In the genomic region with DNA sequence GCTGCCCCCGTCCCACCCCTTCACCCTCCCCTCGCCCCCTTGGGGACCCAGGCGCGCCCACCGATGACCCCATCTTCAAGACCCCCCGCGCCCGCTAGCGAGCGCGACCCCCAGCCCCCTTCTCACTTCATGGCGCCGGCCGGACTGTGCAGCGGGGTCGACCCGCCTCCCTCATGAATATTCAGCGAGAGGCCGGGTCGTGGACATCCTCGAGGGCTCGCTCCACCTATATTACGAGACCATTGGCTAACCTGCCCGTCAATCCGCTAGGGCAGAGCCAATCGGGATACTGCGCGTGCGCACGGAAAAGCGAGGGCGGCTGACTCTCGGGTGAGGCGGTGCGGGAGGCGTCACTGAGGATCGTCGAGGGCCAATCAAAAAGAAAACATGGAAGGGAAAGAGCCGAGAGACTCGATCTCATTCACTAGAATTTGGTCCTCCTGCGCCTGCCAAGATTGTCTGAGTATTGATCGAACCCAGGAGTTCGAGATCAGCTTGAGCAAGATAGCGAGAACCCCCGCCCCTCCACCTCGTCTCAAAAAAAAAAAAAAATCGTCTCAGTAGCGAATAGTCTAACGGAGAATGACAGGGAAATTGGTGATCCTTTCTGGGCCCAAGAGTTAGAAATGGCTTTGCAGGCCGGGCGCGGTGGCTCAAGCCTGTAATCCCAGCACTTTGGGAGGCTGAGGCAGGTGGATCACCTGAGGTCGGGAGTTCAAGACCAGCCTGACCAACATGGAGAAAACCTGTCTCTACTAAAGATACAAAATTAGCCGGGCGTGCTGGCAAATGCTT, we compare ENCODE assay signal across 8 cellular contexts. TPM values are rescaled to one million over a fixed set of nuclear protein-coding genes. Genes with fewer than 3 reads are reported as not detected.
A peak's percentile ranks its signal among the peaks of the same experiment; 100 is the strongest.
DNase-seq lines count a peak whose midpoint lies in the region; FAIRE-seq and TF ChIP-seq lines count a peak whose summit lies in the region.

TSS of gene ERCC2 (minus strand) at position 164 of the 795 bp plus-strand sequence. CDS start at position 131, 33 bp downstream.

- H3K27ac ChIP-seq in HEK293 (ENCODE audit: extremely low read depth, low read depth, low read length) (peak within 1 kb of the TSS; percentile 82), neuronal stem cell (replicated peaks; ENCODE audit: low read length) (peak within 1 kb of the TSS; percentile 85), substantia nigra (ENCODE audit: low read depth, low read length, poor library complexity, severe bottlenecking) (peak within 1 kb of the TSS; percentile 63)

- no peak within 1 kb of the TSS for H3K4ac ChIP-seq in neuronal stem cell (ENCODE audit: low read length)

- peak within 1 kb of the TSS; percentile 96 for H3K18ac ChIP-seq in neuronal stem cell (ENCODE audit: low read length)

- H3K27me3 ChIP-seq in neuronal stem cell (ENCODE audit: control insufficient read depth in 3 of 3, insufficient read depth in 3 of 3, low read depth in 1 of 3, low read length in 3 of 3) = no peaks in the 10 kb centered on the region

- H2AK5ac ChIP-seq in neuronal stem cell (ENCODE audit: low read depth, low read length) = peak within 1 kb of the TSS; percentile 92

- peak; percentile 97 for DNase-seq in GDM1 (lab: John Stamatoyannopoulos, UW)
- peak; percentile 99 for DNase-seq in MV-4-11 (lab: John Stamatoyannopoulos, UW)
- peak; percentile 97 for DNase-seq in SK-MEL-5 (ENCODE audit: low read depth, low spot score)
- DNase-seq in activated naive CD4-positive, alpha-beta T cell treated with Interleukin-2 at 50 U/mL for 16 hours = peak; percentile 100
- DNase-seq in frontal cortex (ENCODE audit: low spot score in 2 of 2) = peak; percentile 100
- peak; percentile 99 for DNase-seq in neuronal stem cell (ENCODE audit: low spot score)
- peak; percentile 86 to 99 (median 97) for DNase-seq in substantia nigra (lab: John Stamatoyannopoulos, UW)

- peak within 1 kb of the TSS; percentile 89 for H3K4me2 ChIP-seq in neuronal stem cell (ENCODE audit: insufficient read depth, low read length, poor library complexity, severe bottlenecking)

- no CpG with 5 or more reads among the region's 55 CpGs for WGBS in neuronal stem cell (ENCODE audit: extremely low coverage in 2 of 2, insufficient read length in 2 of 2, insufficient replicate concordance in 1 of 2), 2 donors

- H3K4me1 ChIP-seq in HEK293 (ENCODE audit: control insufficient read depth, insufficient read depth, low read length) (0 out of 2 replicates have a peak, but pooled peaks cover 2% of the 10 kb centered on the region), neuronal stem cell (ENCODE audit: control insufficient read depth in 2 of 2, insufficient read depth in 1 of 2, low read depth in 1 of 2, low read length in 2 of 2) (peaks cover 6 to 15% of the 10 kb centered on the region in 2 donors)

- CTCF ChIA-PET in HEK293 (lab: Yijun Ruan, JAX) = interaction anchor here (0.6 to 1.4 kb wide), 5 partner anchors 29 to 327 kb away, joined by 3 to 8 read pairs (median 5); no protein-coding TSS in a partner anchor

- in situ Hi-C loops in SK-MEL-5 (cut with HindIII; ENCODE audit: low pct_unique_long_range_greater_than_20kb, low sequenced_read_pairs) = no loop called here

- peak within 1 kb of the TSS; percentile 73 for H2BK12ac ChIP-seq in neuronal stem cell (ENCODE audit: low read length)

- H4K8ac ChIP-seq in neuronal stem cell (ENCODE audit: low read depth, low read length) = no peak within 1 kb of the TSS

- peak within 1 kb of the TSS; percentile 82 for H3K14ac ChIP-seq in neuronal stem cell (ENCODE audit: low read length)

- H3K4me3 ChIP-seq in HEK293 (ENCODE audit: low read depth, low read length) = peak within 1 kb of the TSS; percentile 77
- peak within 1 kb of the TSS; percentile 79 to 99 for H3K4me3 ChIP-seq in neuronal stem cell (ENCODE audit: low read length in 2 of 2)

- H4K91ac ChIP-seq in neuronal stem cell (ENCODE audit: low read depth, low read length, poor library complexity) = no peak within 1 kb of the TSS

- peak within 1 kb of the TSS; percentile 95 for H3K9ac ChIP-seq in neuronal stem cell (ENCODE audit: low read depth, low read length, poor library complexity)

- H3K9me3 ChIP-seq in HEK293 (ENCODE audit: control insufficient read depth, insufficient read depth, low read depth, low read length) (no peaks in the 10 kb centered on the region), neuronal stem cell (replicated peaks in 1 of 2; ENCODE audit: control insufficient read depth in 2 of 2, insufficient read depth in 1 of 2, low read depth in 1 of 2, low read length in 2 of 2) (no peaks in the 10 kb centered on the region)

- H3K23ac ChIP-seq in neuronal stem cell (ENCODE audit: low read depth, low read length, poor library complexity) = peak within 1 kb of the TSS; percentile 95

- H3K79me1 ChIP-seq in neuronal stem cell (ENCODE audit: low read depth, low read length) = peaks cover 5% of the 10 kb centered on the region

- H2BK5ac ChIP-seq in neuronal stem cell (ENCODE audit: low read length) = no peak within 1 kb of the TSS

- peak within 1 kb of the TSS; percentile 58 for H2BK15ac ChIP-seq in neuronal stem cell (ENCODE audit: low read length)

- H3K36me3 ChIP-seq in HEK293 (ENCODE audit: control insufficient read depth in 2 of 2, insufficient read depth in 1 of 2, low read length in 2 of 2) (peaks cover 21 to 22% of the 10 kb centered on the region in 2 experiments; a peak in 2 of 3 replicates), neuronal stem cell (replicated peaks in 1 of 2; ENCODE audit: control insufficient read depth in 2 of 2, insufficient read depth in 2 of 2, low read length in 2 of 2) (peaks cover 11 to 24% of the 10 kb centered on the region in 2 donors)

- H2BK120ac ChIP-seq in neuronal stem cell (ENCODE audit: low read depth, low read length) = no peak within 1 kb of the TSS

- peak; percentile 70 for FAIRE-seq in frontal cortex (lab: Jason Lieb, UNC)

- POLR2A ChIA-PET in HEK293 (lab: Yijun Ruan, JAX) = interaction anchor here (0.6 to 1.5 kb wide), 4 partner anchors 108 to 332 kb away, joined by 3 to 5 read pairs (median 3); partner anchors contain the start of genes BLOC1S3, CLASRP and TRAPPC6A

- H2AFZ ChIP-seq in neuronal stem cell (ENCODE audit: low read length) = peak within 1 kb of the TSS; percentile 88

- TF ChIP-seq CTCF in HEK293 (tag by site-specific recombination; IDR thresholded peaks at IDR 0.05) = no peak; the same call in 1 of the 2 replicates

TF ChIP-seq in HEK293, 187 proteins besides CTCF, POLR2A, EP300 and RAD21 (continues in another document):
- TF ChIP-seq ZNF335 (tag by site-specific recombination; conservative IDR thresholded peaks at IDR 0.05) (peak; percentile 95), ZNF521 (tag by site-specific recombination; IDR thresholded peaks at IDR 0.05) (no peak), KLF1 (tag by site-specific recombination; IDR thresholded peaks at IDR 0.05) (peak; percentile 11; the same call in 1 of the 2 replicates), ZNF2 (tag by site-specific recombination; IDR thresholded peaks at IDR 0.05) (0 out of 2 replicates have a peak, but pooled peaks have one; percentile 40), KLF8 (tag by site-specific recombination; IDR thresholded peaks at IDR 0.05) (0 out of 2 replicates have a peak, but pooled peaks have one; percentile 34), ZNF24 (tag by site-specific recombination; IDR thresholded peaks at IDR 0.05) (peak; percentile 29; the same call in 1 of the 2 replicates), GLI4 (tag by site-specific recombination; IDR thresholded peaks at IDR 0.05) (0 out of 2 replicates have a peak, but pooled peaks have one; percentile 45), ZEB2 (tag by site-specific recombination; IDR thresholded peaks at IDR 0.05) (0 out of 2 replicates have a peak, but pooled peaks have one; percentile 21), SP7 (tag by site-specific recombination; IDR thresholded peaks at IDR 0.05) (0 out of 2 replicates have a peak, but pooled peaks have one; percentile 41), PATZ1 (tag by site-specific recombination; IDR thresholded peaks at IDR 0.05) (peak; percentile 74; the same call in 1 of the 2 replicates), ZNF501 (tag by site-specific recombination; IDR thresholded peaks at IDR 0.05) (peak; percentile 53; the same call in 1 of the 2 replicates), ZBTB20 (tag by site-specific recombination; IDR thresholded peaks at IDR 0.05) (peak; percentile 20; the same call in 1 of the 2 replicates), ZNF580 (tag by site-specific recombination; IDR thresholded peaks at IDR 0.05) (peak; percentile 78)
- TF ChIP-seq, protein P1, sequence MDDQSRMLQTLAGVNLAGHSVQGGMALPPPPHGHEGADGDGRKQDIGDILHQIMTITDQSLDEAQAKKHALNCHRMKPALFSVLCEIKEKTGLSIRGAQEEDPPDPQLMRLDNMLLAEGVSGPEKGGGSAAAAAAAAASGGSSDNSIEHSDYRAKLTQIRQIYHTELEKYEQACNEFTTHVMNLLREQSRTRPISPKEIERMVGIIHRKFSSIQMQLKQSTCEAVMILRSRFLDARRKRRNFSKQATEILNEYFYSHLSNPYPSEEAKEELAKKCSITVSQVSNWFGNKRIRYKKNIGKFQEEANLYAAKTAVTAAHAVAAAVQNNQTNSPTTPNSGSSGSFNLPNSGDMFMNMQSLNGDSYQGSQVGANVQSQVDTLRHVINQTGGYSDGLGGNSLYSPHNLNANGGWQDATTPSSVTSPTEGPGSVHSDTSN (CRISPR knock-in tag; IDR thresholded peaks at IDR 0.05) = peak; percentile 99

RNA-seq across cellular contexts. Expression of gene ERCC2, which starts in this region (rescaled TPM):
- total RNA-seq in SK-MEL-5 (2014; rRNA removed; shearing (Covaris generic)) = 10.7 and 13.8 TPM in 2 replicates
- 34.5 and 52.8 TPM in 2 replicates for polyA plus RNA-seq in SK-MEL-5 (2015; cell fraction: cytosol; rRNA removed)
- 42.9 and 53.5 TPM in 2 replicates for polyA plus RNA-seq in SK-MEL-5 (2015; cell fraction: nucleus; rRNA removed)
- 14.3 TPM for total RNA-seq in frontal cortex
- polyA plus RNA-seq in neuronal stem cell (2013, experiment 1 of 2) = 68.8 TPM
- 73.1 TPM for polyA plus RNA-seq in neuronal stem cell (2013, experiment 2 of 2)

Comparison
In these comparisons a context has a peak if more than half of its experiments do, and no peak if none do; other contexts are left out.
1. Peak in every context shown above with its lines: DNase-seq, H3K4me3 ChIP-seq and H3K27ac ChIP-seq.